In genomic region chr12:40065636-40066035, GRCh38 we compare ENCODE assay signal across 33 cellular contexts.
"Had no signal": no experiment of that assay in that cellular context is flagged by ENCODE, and none has a peak within 500 bp of the region (broad histone marks: within the 10 kb centered on the region; RNA-seq: fewer than 3 reads in every experiment).

No MANE protein-coding gene starts in this region.

- H3K4me3 ChIP-seq: ascending aorta, SK-N-MC had no signal

- ATAC-seq: activated CD8-positive, alpha-beta memory T cell treated with anti-CD3 and anti-CD28 coated beads, Interleukin-2, amount 10 ng/mL, durations not matched to agents 7 days and 5 days; activated T-cell treated with anti-CD3 and anti-CD28 coated beads, Interleukin-2, amount 50 U/mL, for 72 hours; activated T-helper 17 cell treated with anti-CD3 and anti-CD28 coated beads, Interleukin-2, amount 50 U/mL, for 72 hours had no signal

- H3K27ac ChIP-seq: ascending aorta, KMS-11, SK-N-MC, WERI-Rb-1 had no signal

- H3K4me1 ChIP-seq: ascending aorta had no signal

- H3K9me3 ChIP-seq: ascending aorta had no signal

- H3K36me3 ChIP-seq: ascending aorta, WERI-Rb-1 had no signal

- H3K4me2 ChIP-seq: KMS-11 had no signal

- DNase-seq: activated CD4-positive, alpha-beta memory T cell treated with anti-CD3 and anti-CD28 coated beads, Interleukin-2, amount 10 ng/mL, durations not matched to agents 7 days and 5 days; activated CD4-positive, alpha-beta T cell treated with anti-CD3 and anti-CD28 coated beads for 1 hour; activated CD4-positive, alpha-beta T cell treated with anti-CD3 and anti-CD28 coated beads for 48 hours; activated CD4-positive, CD25-positive, alpha-beta regulatory T cell; activated CD8-positive, alpha-beta memory T cell treated with anti-CD3 and anti-CD28 coated beads for 24 hours; activated CD8-positive, alpha-beta memory T cell treated with anti-CD3 and anti-CD28 coated beads, Interleukin-2, amount 10 ng/mL, durations not matched to agents 7 days and 5 days; activated CD8-positive, alpha-beta memory T cell treated with anti-CD3 and anti-CD28 coated beads, Interleukin-2, amount 50 U/mL, for 48 hours; activated effector memory CD4-positive, alpha-beta T cell treated with anti-CD3 and anti-CD28 coated beads, Interleukin-2, amount 50 U/mL, for 16 hours; activated naive CD4-positive, alpha-beta T cell; activated naive CD4-positive, alpha-beta T cell treated with anti-CD3 and anti-CD28 coated beads, Interleukin-2, amount 50 U/mL, for 16 hours; activated naive CD8-positive, alpha-beta T cell treated with anti-CD3 and anti-CD28 coated beads for 36 hours; activated T-cell treated with anti-CD3 and anti-CD28 coated beads, Interleukin-2, amount 50 U/mL, for 1 hour; activated T-cell treated with anti-CD3 and anti-CD28 coated beads, Interleukin-2, amount 50 U/mL, for 72 hours; amygdala; MM.1S; MV-4-11; NCI-H1092; NCI-H1436 treated with DMSO at 0.1 percent for 48 hours; NCI-H187; NCI-H2029 treated with DMSO at 0.1 percent for 48 hours; NCI-H2107; NCI-H2171; NCI-H510A; NCI-H526; NCI-H748 treated with DMSO at 0.1 percent for 48 hours; NK-92 treated with Interleukin-12 subunit alpha and Interleukin-12 subunit beta, amount 100 ng/mL, for 24 hours; Right ventricle myocardium superior; T1000; WERI-Rb-1 had no signal

- H3K27me3 ChIP-seq: ascending aorta had no signal

- H3K9ac ChIP-seq: KMS-11 had no signal
